ENCODE assay signal across 14 cellular contexts in the genomic region with DNA sequence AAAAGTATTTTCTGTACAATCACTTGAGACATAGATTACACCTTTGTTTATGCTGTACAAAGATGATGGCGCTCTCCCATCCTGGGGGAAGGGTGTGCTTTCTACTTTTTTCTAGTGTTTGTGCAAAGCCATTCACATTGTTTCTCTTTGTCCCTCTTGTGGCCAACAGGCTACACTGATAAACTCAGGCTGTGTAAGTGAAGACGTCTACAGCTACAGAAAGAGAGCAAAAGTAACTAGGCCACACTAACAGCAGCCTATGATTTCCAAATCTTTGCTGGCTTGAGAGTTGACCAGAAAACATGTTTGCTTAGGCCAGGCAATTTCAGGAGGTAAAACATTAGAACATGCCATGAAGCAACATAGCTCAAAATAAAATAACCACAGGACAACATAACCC.
DNase-seq lines count a peak whose midpoint lies in the region; ATAC-seq and TF ChIP-seq lines count a peak whose summit lies in the region.
"Had no signal": no experiment of that assay in that cellular context is flagged by ENCODE, and none has a peak within 500 bp of the region (broad histone marks: within the 10 kb centered on the region; RNA-seq: fewer than 3 reads in every experiment).

No MANE protein-coding gene starts in this region.

- H3K36me3 ChIP-seq in cardiac muscle cell (no peaks in the 10 kb centered on the region), heart left ventricle (no peaks in the 10 kb centered on the region)

- ATAC-seq in heart left ventricle (no peak), HG03571 (IDR thresholded peaks at IDR 0.05; ENCODE audit: unreplicated experiment) (no peak), GM19023 (IDR thresholded peaks at IDR 0.05; ENCODE audit: unreplicated experiment) (no peak), HG03196 (IDR thresholded peaks at IDR 0.05; ENCODE audit: unreplicated experiment) (no peak)

- H3K4me3 ChIP-seq in cardiac muscle cell (no peak overlapping the region), heart left ventricle (no peak overlapping the region), fibroblast of the aortic adventitia (ENCODE audit: low read depth, low read length) (no peak overlapping the region)

- no peaks in the 10 kb centered on the region for H3K36me3 Mint-ChIP-seq in osteocyte (ENCODE audit: unreplicated experiment)
- H3K36me3 Mint-ChIP-seq: IgD-negative memory B cell had no signal

- H3K9me3 ChIP-seq in cardiac muscle cell (ENCODE audit: low read depth), result no peaks in the 10 kb centered on the region
- no peaks in the 10 kb centered on the region for H3K9me3 ChIP-seq in heart left ventricle

- 65 to 69% (median 66%) methylated on average over 2 of the region's 2 CpGs for WGBS in heart left ventricle, 4 donors

- in situ Hi-C loops in SK-MEL-5 (cut with HindIII; ENCODE audit: low pct_unique_long_range_greater_than_20kb, low sequenced_read_pairs), result no loop called here

- H3K4me1 ChIP-seq in cardiac muscle cell (ENCODE audit: low read depth) (no peaks in the 10 kb centered on the region), heart left ventricle (no peaks in the 10 kb centered on the region)

- no peak overlapping the region for H3K27ac Mint-ChIP-seq in osteocyte (ENCODE audit: unreplicated experiment)
- H3K27ac Mint-ChIP-seq: B cell; IgD-negative memory B cell; T-helper 1 cell treated with Interleukin-12 subunit alpha and Interleukin-12 subunit beta and Interleukin-4 antibody, amounts not matched to agents 30 μg/mL and 1 μg/mL, for 36 hours had no signal

- no peaks in the 10 kb centered on the region for H3K9me3 Mint-ChIP-seq in osteocyte (ENCODE audit: unreplicated experiment)
- H3K9me3 Mint-ChIP-seq: IgD-negative memory B cell; T-helper 1 cell treated with Interleukin-12 subunit alpha and Interleukin-12 subunit beta and Interleukin-4 antibody, amounts not matched to agents 30 μg/mL and 1 μg/mL, for 36 hours had no signal

- peak; percentile 44 for TF ChIP-seq CTCF in cardiac muscle cell (IDR thresholded peaks at IDR 0.05; ENCODE audit: low read depth, low read length)
- no peak for TF ChIP-seq CTCF in heart left ventricle (IDR thresholded peaks at IDR 0.05)
- peak; percentile 56 for TF ChIP-seq CTCF in fibroblast of the aortic adventitia (IDR thresholded peaks at IDR 0.05; ENCODE audit: insufficient read depth, low read length)
- no peak for TF ChIP-seq CTCF in osteocyte (IDR thresholded peaks at IDR 0.05)

- no peak for TF ChIP-seq POLR2A in heart left ventricle (IDR thresholded peaks at IDR 0.05)

- no peaks in the 10 kb centered on the region for H3K4me1 Mint-ChIP-seq in osteocyte (ENCODE audit: unreplicated experiment)
- H3K4me1 Mint-ChIP-seq: B cell, IgD-negative memory B cell had no signal

- no peak overlapping the region for H3K4me3 Mint-ChIP-seq in osteocyte (ENCODE audit: unreplicated experiment)
- H3K4me3 Mint-ChIP-seq: B cell; IgD-negative memory B cell; T-helper 1 cell treated with Interleukin-12 subunit alpha and Interleukin-12 subunit beta and Interleukin-4 antibody, amounts not matched to agents 30 μg/mL and 1 μg/mL, for 36 hours had no signal

- no peak overlapping the region for H3K27ac ChIP-seq in cardiac muscle cell
- no peak overlapping the region for H3K27ac ChIP-seq in heart left ventricle

- DNase-seq in cardiac muscle cell (ENCODE audit: low read depth in 1 of 2, low spot score in 1 of 2) (peak; percentile 7 to 38), heart left ventricle (no peak), SK-MEL-5 (ENCODE audit: low read depth, low spot score) (peak; percentile 28), fibroblast of the aortic adventitia (ENCODE audit: low read depth) (no peak), osteocyte (ENCODE audit: extremely low spot score, unreplicated experiment) (no peak)
- DNase-seq: activated CD8-positive, alpha-beta memory T cell treated with anti-CD3 and anti-CD28 coated beads, Interleukin-2, amount 50 U/mL, for 4 hours; aorta; NCI-H510A treated with DMSO at 0.1 percent for 48 hours had no signal

- intact Hi-C loops in heart left ventricle (cut with DNase I), result no loop called here

- peaks cover 46% of the 10 kb centered on the region for H3K27me3 Mint-ChIP-seq in osteocyte (ENCODE audit: unreplicated experiment)

- H3K27me3 ChIP-seq in cardiac muscle cell (no peaks in the 10 kb centered on the region), heart left ventricle (peaks cover 0 to 15% (median 0%) of the 10 kb centered on the region in 9 donors)

Comparison
In these comparisons a context has a peak if more than half of its experiments do, and no peak if none do; other contexts are left out.
1. DNase-seq: peak in cardiac muscle cell (2 of 2) and SK-MEL-5 (single experiment); none in heart left ventricle (0 of 5), fibroblast of the aortic adventitia (single experiment) and osteocyte (single experiment).
2. CTCF ChIP-seq: peak in cardiac muscle cell (single experiment) and fibroblast of the aortic adventitia (single experiment); none in heart left ventricle (0 of 12) and osteocyte (single experiment).